Comparison of ENCODE assay signal across 1 cellular context in the genomic region with DNA sequence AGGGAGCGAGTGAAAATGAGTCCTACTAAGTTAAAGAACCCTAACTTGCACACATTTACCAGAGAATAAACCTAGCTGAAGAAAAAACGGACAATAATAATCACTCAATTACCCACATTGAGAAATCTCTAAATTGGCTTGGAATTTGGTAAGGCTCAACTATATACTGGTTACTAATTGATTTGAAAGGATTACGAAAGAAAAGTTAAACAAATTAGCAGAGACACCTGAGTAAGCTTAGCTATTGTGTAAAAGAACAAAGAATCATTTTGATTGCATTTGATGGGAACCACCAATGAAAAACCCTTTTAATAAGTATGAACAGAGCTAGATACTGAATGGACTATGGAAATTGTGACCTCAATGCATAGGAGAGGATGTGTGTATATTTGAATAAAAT.
TF ChIP-seq lines count a peak whose summit lies in the region.

No MANE protein-coding gene starts in this region.

TF ChIP-seq in A549, 52 proteins besides CTCF, POLR2A, EP300 and RAD21:
- TF ChIP-seq EHMT2 (IDR thresholded peaks at IDR 0.05; ENCODE audit: low read depth) (no peak), POLR2AphosphoS2 (conservative IDR thresholded peaks at IDR 0.05; ENCODE audit: low read length) (no peak), HDAC2 (IDR thresholded peaks at IDR 0.05) (no peak), BHLHE40 (IDR thresholded peaks at IDR 0.05; ENCODE audit: low read depth, low read length) (no peak), RFX5 (IDR thresholded peaks at IDR 0.05) (no peak), NFE2L2 (conservative IDR thresholded peaks at IDR 0.05; ENCODE audit: low read length) (no peak), GATA3 (IDR thresholded peaks at IDR 0.05; ENCODE audit: borderline replicate concordance) (no peak), JUNB (IDR thresholded peaks at IDR 0.05) (no peak), MAZ (IDR thresholded peaks at IDR 0.05; ENCODE audit: borderline replicate concordance, low read depth, low read length) (no peak), TFCP2L1 (CRISPR knock-in tag; IDR thresholded peaks at IDR 0.05) (no peak), FOSL2 (IDR thresholded peaks at IDR 0.05) (no peak), FOSL2 (CRISPR knock-in tag; IDR thresholded peaks at IDR 0.05) (no peak), FOSB (CRISPR knock-in tag; IDR thresholded peaks at IDR 0.05) (no peak)
- TF ChIP-seq, protein P1, sequence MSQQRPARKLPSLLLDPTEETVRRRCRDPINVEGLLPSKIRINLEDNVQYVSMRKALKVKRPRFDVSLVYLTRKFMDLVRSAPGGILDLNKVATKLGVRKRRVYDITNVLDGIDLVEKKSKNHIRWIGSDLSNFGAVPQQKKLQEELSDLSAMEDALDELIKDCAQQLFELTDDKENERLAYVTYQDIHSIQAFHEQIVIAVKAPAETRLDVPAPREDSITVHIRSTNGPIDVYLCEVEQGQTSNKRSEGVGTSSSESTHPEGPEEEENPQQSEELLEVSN (IDR thresholded peaks at IDR 0.05; ENCODE audit: borderline replicate concordance, low read depth), result no peak
- TF ChIP-seq, protein P2, sequence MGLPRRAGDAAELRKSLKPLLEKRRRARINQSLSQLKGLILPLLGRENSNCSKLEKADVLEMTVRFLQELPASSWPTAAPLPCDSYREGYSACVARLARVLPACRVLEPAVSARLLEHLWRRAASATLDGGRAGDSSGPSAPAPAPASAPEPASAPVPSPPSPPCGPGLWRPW (IDR thresholded peaks at IDR 0.05), result no peak
